8 cellular contexts compared by ENCODE assay signal in genomic region chr9:34665109-34665380, GRCh38. TPM values are rescaled to one million over a fixed set of nuclear protein-coding genes. Genes with fewer than 3 reads are reported as not detected.
DNase-seq lines count a peak whose midpoint lies in the region; ATAC-seq and TF ChIP-seq lines count a peak whose summit lies in the region.

No MANE protein-coding gene starts in this region.

- H3K27ac ChIP-seq in caudate nucleus (ENCODE audit: low read depth, low read length), result peak overlapping the region; percentile 77

- peak; percentile 20 for ATAC-seq in GM19324 (IDR thresholded peaks at IDR 0.05; ENCODE audit: low FRiP score, unreplicated experiment)
- peak; percentile 25 for ATAC-seq in HG03280 (IDR thresholded peaks at IDR 0.05; ENCODE audit: unreplicated experiment)

- no peaks in the 10 kb centered on the region for H3K27me3 Mint-ChIP-seq in nephron (ENCODE audit: low read depth)

- peak overlapping the region; percentile 84 to 97 (median 93) for H3K27ac Mint-ChIP-seq in nephron

- H3K4me1 Mint-ChIP-seq in nephron, result peaks cover 30% of the 10 kb centered on the region

- H3K4me3 Mint-ChIP-seq in nephron, result peak overlapping the region; percentile 92 to 94 (median 94)

- H3K36me3 Mint-ChIP-seq in nephron (ENCODE audit: low read depth), result peaks cover 51% of the 10 kb centered on the region

- DNase-seq in caudate nucleus (lab: John Stamatoyannopoulos, UW) (no peak), posterior vena cava (ENCODE audit: low spot score) (no peak), NCI-H345 (lab: John Stamatoyannopoulos, UW) (no peak), NCI-H1092 (lab: John Stamatoyannopoulos, UW) (no peak)
- no peak for DNase-seq in stimulated activated naive CD4-positive, alpha-beta T cell (lab: John Stamatoyannopoulos, UW)

- intact Hi-C loops in posterior vena cava (cut with DNase I), result no loop called here

- TF ChIP-seq CTCF in nephron (IDR thresholded peaks at IDR 0.05; ENCODE audit: unreplicated experiment in 3 of 3), result no peak

- H3K9me3 Mint-ChIP-seq in nephron, result no peaks in the 10 kb centered on the region

RNA-seq across cellular contexts. Expression of gene CCL27, which starts 2.6 kb away (rescaled TPM):
- under 1 TPM in 1 of 2 donors, not detected in 1; 0.33 TPM for total RNA-seq in posterior vena cava

RNA-seq across cellular contexts. Expression of gene IL11RA, which starts 13.1 kb away (rescaled TPM):
- 10 to 100 TPM; 12.6 to 34.2 TPM for total RNA-seq in posterior vena cava

RNA-seq across cellular contexts. Expression of gene GALT, which starts 18.6 kb away (rescaled TPM):
- total RNA-seq in posterior vena cava, result 10 to 100 TPM; 22.2 to 33.0 TPM

RNA-seq across cellular contexts. Expression of gene CCL19, which starts 26.0 kb away (rescaled TPM):
- 10 to 100 TPM; 15.2 to 27.1 TPM for total RNA-seq in posterior vena cava

RNA-seq across cellular contexts. Expression of gene SIGMAR1, which starts 27.5 kb away (rescaled TPM):
- total RNA-seq in posterior vena cava, result 10 to 100 TPM; 38.1 to 48.5 TPM
